In genomic region chr10:92757720-92758119, GRCh38 we compare ENCODE assay signal across 2 cellular contexts.
TF ChIP-seq lines count a peak whose summit lies in the region.

No MANE protein-coding gene starts in this region.

TF ChIP-seq in endothelial cell of umbilical vein, 7 proteins besides CTCF, POLR2A, EP300 and RAD21 (continued from another document):
- TF ChIP-seq MAX (IDR thresholded peaks at IDR 0.05; ENCODE audit: insufficient read depth, insufficient read length), result no peak
- TF ChIP-seq POLR2AphosphoS5 (IDR thresholded peaks at IDR 0.05; ENCODE audit: insufficient read depth, low read depth, low read length), result no peak

TF ChIP-seq in HEK293T, 16 proteins besides CTCF, POLR2A, EP300 and RAD21 (continued from another document):
- TF ChIP-seq, protein P1, sequence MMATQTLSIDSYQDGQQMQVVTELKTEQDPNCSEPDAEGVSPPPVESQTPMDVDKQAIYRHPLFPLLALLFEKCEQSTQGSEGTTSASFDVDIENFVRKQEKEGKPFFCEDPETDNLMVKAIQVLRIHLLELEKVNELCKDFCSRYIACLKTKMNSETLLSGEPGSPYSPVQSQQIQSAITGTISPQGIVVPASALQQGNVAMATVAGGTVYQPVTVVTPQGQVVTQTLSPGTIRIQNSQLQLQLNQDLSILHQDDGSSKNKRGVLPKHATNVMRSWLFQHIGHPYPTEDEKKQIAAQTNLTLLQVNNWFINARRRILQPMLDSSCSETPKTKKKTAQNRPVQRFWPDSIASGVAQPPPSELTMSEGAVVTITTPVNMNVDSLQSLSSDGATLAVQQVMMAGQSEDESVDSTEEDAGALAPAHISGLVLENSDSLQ (IDR thresholded peaks at IDR 0.05), result no peak
- TF ChIP-seq NFRKB (IDR thresholded peaks at IDR 0.05) (no peak), SUZ12 (IDR thresholded peaks at IDR 0.05) (no peak), ARNT (IDR thresholded peaks at IDR 0.05) (no peak)
